Comparison of ENCODE assay signal across 2 cellular contexts in the genomic region with DNA sequence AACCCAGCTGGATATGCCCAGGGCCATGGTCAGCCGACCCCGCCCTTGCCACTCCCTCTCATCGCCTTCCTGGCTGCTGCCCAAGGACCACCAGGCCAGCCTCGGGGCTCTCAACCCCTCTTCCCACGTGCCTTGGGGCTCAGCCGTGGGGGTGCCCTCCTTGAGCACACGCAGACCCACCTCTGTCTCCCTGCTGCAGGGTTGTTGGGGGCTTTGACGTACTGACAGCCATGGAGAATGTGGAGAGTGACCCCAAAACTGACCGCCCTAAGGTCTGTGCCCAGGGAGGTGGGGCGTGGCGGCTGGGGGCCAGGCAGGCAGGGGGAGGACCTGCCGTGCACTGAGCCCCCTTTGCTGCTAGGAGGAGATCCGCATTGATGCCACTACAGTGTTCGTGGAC.
TF ChIP-seq lines count a peak whose summit lies in the region.

No MANE protein-coding gene starts in this region.

TF ChIP-seq in K562, 482 proteins besides CTCF, POLR2A, EP300 and RAD21 (continues in another document):
- no peak for TF ChIP-seq ZC3H4 (CRISPR knock-in tag; IDR thresholded peaks at IDR 0.05; ENCODE audit: borderline replicate concordance)
- TF ChIP-seq BMI1 (IDR thresholded peaks at IDR 0.05; ENCODE audit: low read length), result no peak
- no peak for TF ChIP-seq MTA1 (IDR thresholded peaks at IDR 0.05; ENCODE audit: borderline replicate concordance)
- TF ChIP-seq, protein P1, sequence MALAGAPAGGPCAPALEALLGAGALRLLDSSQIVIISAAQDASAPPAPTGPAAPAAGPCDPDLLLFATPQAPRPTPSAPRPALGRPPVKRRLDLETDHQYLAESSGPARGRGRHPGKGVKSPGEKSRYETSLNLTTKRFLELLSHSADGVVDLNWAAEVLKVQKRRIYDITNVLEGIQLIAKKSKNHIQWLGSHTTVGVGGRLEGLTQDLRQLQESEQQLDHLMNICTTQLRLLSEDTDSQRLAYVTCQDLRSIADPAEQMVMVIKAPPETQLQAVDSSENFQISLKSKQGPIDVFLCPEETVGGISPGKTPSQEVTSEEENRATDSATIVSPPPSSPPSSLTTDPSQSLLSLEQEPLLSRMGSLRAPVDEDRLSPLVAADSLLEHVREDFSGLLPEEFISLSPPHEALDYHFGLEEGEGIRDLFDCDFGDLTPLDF (CRISPR knock-in tag; IDR thresholded peaks at IDR 0.05), result no peak
- no peak for TF ChIP-seq FOXK1 (CRISPR knock-in tag; IDR thresholded peaks at IDR 0.05; ENCODE audit: borderline replicate concordance)
- no peak for TF ChIP-seq MAFG (tag; conservative IDR thresholded peaks at IDR 0.05)
- no peak for TF ChIP-seq FOXJ3 (CRISPR knock-in tag; IDR thresholded peaks at IDR 0.05)
- no peak for TF ChIP-seq RBM25 (IDR thresholded peaks at IDR 0.05; ENCODE audit: low read depth, low read length, severe bottlenecking)
- TF ChIP-seq SLC30A9 (CRISPR knock-in tag; IDR thresholded peaks at IDR 0.05), result no peak
- no peak for TF ChIP-seq NR3C1 (CRISPR knock-in tag; IDR thresholded peaks at IDR 0.05)
- TF ChIP-seq, protein P2, sequence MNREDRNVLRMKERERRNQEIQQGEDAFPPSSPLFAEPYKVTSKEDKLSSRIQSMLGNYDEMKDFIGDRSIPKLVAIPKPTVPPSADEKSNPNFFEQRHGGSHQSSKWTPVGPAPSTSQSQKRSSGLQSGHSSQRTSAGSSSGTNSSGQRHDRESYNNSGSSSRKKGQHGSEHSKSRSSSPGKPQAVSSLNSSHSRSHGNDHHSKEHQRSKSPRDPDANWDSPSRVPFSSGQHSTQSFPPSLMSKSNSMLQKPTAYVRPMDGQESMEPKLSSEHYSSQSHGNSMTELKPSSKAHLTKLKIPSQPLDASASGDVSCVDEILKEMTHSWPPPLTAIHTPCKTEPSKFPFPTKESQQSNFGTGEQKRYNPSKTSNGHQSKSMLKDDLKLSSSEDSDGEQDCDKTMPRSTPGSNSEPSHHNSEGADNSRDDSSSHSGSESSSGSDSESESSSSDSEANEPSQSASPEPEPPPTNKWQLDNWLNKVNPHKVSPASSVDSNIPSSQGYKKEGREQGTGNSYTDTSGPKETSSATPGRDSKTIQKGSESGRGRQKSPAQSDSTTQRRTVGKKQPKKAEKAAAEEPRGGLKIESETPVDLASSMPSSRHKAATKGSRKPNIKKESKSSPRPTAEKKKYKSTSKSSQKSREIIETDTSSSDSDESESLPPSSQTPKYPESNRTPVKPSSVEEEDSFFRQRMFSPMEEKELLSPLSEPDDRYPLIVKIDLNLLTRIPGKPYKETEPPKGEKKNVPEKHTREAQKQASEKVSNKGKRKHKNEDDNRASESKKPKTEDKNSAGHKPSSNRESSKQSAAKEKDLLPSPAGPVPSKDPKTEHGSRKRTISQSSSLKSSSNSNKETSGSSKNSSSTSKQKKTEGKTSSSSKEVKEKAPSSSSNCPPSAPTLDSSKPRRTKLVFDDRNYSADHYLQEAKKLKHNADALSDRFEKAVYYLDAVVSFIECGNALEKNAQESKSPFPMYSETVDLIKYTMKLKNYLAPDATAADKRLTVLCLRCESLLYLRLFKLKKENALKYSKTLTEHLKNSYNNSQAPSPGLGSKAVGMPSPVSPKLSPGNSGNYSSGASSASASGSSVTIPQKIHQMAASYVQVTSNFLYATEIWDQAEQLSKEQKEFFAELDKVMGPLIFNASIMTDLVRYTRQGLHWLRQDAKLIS (CRISPR knock-in tag; IDR thresholded peaks at IDR 0.05), result no peak
- TF ChIP-seq TEAD1 (CRISPR knock-in tag; IDR thresholded peaks at IDR 0.05), result no peak
- TF ChIP-seq, protein P3, sequence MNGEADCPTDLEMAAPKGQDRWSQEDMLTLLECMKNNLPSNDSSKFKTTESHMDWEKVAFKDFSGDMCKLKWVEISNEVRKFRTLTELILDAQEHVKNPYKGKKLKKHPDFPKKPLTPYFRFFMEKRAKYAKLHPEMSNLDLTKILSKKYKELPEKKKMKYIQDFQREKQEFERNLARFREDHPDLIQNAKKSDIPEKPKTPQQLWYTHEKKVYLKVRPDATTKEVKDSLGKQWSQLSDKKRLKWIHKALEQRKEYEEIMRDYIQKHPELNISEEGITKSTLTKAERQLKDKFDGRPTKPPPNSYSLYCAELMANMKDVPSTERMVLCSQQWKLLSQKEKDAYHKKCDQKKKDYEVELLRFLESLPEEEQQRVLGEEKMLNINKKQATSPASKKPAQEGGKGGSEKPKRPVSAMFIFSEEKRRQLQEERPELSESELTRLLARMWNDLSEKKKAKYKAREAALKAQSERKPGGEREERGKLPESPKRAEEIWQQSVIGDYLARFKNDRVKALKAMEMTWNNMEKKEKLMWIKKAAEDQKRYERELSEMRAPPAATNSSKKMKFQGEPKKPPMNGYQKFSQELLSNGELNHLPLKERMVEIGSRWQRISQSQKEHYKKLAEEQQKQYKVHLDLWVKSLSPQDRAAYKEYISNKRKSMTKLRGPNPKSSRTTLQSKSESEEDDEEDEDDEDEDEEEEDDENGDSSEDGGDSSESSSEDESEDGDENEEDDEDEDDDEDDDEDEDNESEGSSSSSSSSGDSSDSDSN (IDR thresholded peaks at IDR 0.05; ENCODE audit: borderline replicate concordance in 1 of 2, low read depth in 2 of 2, low read length in 2 of 2), result no peak
- no peak for TF ChIP-seq ZNF699 (CRISPR knock-in tag; IDR thresholded peaks at IDR 0.05; ENCODE audit: insufficient replicate concordance)
- 0 out of 2 replicates have a peak, but pooled peaks have one; percentile 2 for TF ChIP-seq CBFA2T2 (conservative IDR thresholded peaks at IDR 0.05)
- TF ChIP-seq, protein P4, sequence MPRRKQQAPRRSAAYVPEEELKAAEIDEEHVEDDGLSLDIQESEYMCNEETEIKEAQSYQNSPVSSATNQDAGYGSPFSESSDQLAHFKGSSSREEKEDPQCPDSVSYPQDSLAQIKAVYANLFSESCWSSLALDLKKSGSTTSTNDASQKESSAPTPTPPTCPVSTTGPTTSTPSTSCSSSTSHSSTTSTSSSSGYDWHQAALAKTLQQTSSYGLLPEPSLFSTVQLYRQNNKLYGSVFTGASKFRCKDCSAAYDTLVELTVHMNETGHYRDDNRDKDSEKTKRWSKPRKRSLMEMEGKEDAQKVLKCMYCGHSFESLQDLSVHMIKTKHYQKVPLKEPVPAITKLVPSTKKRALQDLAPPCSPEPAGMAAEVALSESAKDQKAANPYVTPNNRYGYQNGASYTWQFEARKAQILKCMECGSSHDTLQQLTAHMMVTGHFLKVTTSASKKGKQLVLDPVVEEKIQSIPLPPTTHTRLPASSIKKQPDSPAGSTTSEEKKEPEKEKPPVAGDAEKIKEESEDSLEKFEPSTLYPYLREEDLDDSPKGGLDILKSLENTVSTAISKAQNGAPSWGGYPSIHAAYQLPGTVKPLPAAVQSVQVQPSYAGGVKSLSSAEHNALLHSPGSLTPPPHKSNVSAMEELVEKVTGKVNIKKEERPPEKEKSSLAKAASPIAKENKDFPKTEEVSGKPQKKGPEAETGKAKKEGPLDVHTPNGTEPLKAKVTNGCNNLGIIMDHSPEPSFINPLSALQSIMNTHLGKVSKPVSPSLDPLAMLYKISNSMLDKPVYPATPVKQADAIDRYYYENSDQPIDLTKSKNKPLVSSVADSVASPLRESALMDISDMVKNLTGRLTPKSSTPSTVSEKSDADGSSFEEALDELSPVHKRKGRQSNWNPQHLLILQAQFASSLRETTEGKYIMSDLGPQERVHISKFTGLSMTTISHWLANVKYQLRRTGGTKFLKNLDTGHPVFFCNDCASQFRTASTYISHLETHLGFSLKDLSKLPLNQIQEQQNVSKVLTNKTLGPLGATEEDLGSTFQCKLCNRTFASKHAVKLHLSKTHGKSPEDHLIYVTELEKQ (CRISPR knock-in tag; IDR thresholded peaks at IDR 0.05), result no peak

TF ChIP-seq in H1, 55 proteins besides CTCF, POLR2A, EP300 and RAD21:
- TF ChIP-seq RXRA (IDR thresholded peaks at IDR 0.05; ENCODE audit: insufficient read depth, low read depth, low read length) (no peak), SAP30 (IDR thresholded peaks at IDR 0.05; ENCODE audit: insufficient read depth, insufficient replicate concordance, low read length) (no peak), CHD2 (IDR thresholded peaks at IDR 0.05; ENCODE audit: low read length) (no peak), POLR2AphosphoS5 (IDR thresholded peaks at IDR 0.05; ENCODE audit: low read depth, low read length) (peak; percentile 15; the same call in 1 of the 2 replicates), EZH2 (IDR thresholded peaks at IDR 0.05; ENCODE audit: low read depth, low read length, severe bottlenecking) (no peak), ASH2L (IDR thresholded peaks at IDR 0.05; ENCODE audit: low read length) (no peak)
